ENCODE assay signal across 28 cellular contexts in genomic region chr12:62717636-62718035, GRCh38.
DNase-seq lines count a peak whose midpoint lies in the region; ATAC-seq and TF ChIP-seq lines count a peak whose summit lies in the region.
"Had no signal": no experiment of that assay in that cellular context is flagged by ENCODE, and none has a peak within 500 bp of the region (broad histone marks: within the 10 kb centered on the region; RNA-seq: fewer than 3 reads in every experiment).

No MANE protein-coding gene starts in this region.

- H3K27ac ChIP-seq in Panc1 (ENCODE audit: low read length) = peak overlapping the region; percentile 95
- H3K27ac ChIP-seq in effector memory CD4-positive, alpha-beta T cell (ENCODE audit: insufficient read depth, low read length, poor library complexity, severe bottlenecking) = no peak overlapping the region
- H3K27ac ChIP-seq: 22Rv1, adrenal gland, colonic mucosa, ovary, tibial artery had no signal

- no peaks in the 10 kb centered on the region; the same call in 1 of the 2 replicates for H3K9me3 ChIP-seq in Panc1 (ENCODE audit: control insufficient read depth, insufficient read depth, low read depth, low read length)
- no peaks in the 10 kb centered on the region for H3K9me3 ChIP-seq in effector memory CD4-positive, alpha-beta T cell (ENCODE audit: control insufficient read depth, low read length)
- H3K9me3 ChIP-seq: adrenal gland, colonic mucosa, ovary, tibial artery had no signal

- H3K9me3 Mint-ChIP-seq in mesothelial cell of epicardium = no peaks in the 10 kb centered on the region
- H3K9me3 Mint-ChIP-seq: CD4-positive, alpha-beta memory T cell; memory B cell; stimulated activated naive CD8-positive, alpha-beta T cell treated with anti-CD3 and anti-CD28 coated beads, Interleukin-15, Interleukin-2, amounts not matched to agents 100 ng/mL and 50 ng/mL, for 24 hours had no signal

- TF ChIP-seq CTCF in Panc1 (IDR thresholded peaks at IDR 0.05) = no peak
- TF ChIP-seq CTCF in mesothelial cell of epicardium (IDR thresholded peaks at IDR 0.05; ENCODE audit: unreplicated experiment) = no peak

- intact Hi-C loops in Panc1 (cut with micrococcal nuclease; ENCODE audit: unreplicated experiment) = no loop called here
- intact Hi-C loops in left colon (cut with DNase I, micrococcal nuclease) = no loop called here

- no peaks in the 10 kb centered on the region for H3K36me3 ChIP-seq in Panc1 (ENCODE audit: control insufficient read depth, insufficient read depth, low read length)
- H3K36me3 ChIP-seq in effector memory CD4-positive, alpha-beta T cell (ENCODE audit: control insufficient read depth, insufficient read depth, low read length) = no peaks in the 10 kb centered on the region
- H3K36me3 ChIP-seq: adrenal gland, colonic mucosa, ovary, tibial artery had no signal

- no peak overlapping the region for H3K4me3 Mint-ChIP-seq in mesothelial cell of epicardium
- H3K4me3 Mint-ChIP-seq: activated CD8-positive, alpha-beta T cell treated with anti-CD3 and anti-CD28 coated beads, Interleukin-2, amount 10 ng/mL, durations not matched to agents 7 days and 5 days; CD4-positive, alpha-beta memory T cell; memory B cell; stimulated activated naive CD8-positive, alpha-beta T cell treated with anti-CD3 and anti-CD28 coated beads, Interleukin-15, Interleukin-2, amounts not matched to agents 100 ng/mL and 50 ng/mL, for 24 hours had no signal

- CTCF ChIA-PET in Panc1 (lab: Charles Lee) = no interaction called here

- DNase-seq in DMS 273 (lab: John Stamatoyannopoulos, UW; ENCODE audit: unreplicated experiment) (peak; percentile 55), DMS 273 treated with DMSO at 0.1 percent for 48 hours (lab: John Stamatoyannopoulos, UW) (no peak), NCI-H146 treated with DMSO at 0.1 percent for 48 hours (lab: John Stamatoyannopoulos, UW; ENCODE audit: unreplicated experiment) (peak; percentile 7), Panc1 (ENCODE audit: low read depth, low spot score) (no peak), mesothelial cell of epicardium (ENCODE audit: low spot score in 2 of 2, unreplicated experiment in 2 of 2) (no peak), left colon (no peak)
- no peak for DNase-seq in effector memory CD4-positive, alpha-beta T cell
- DNase-seq: activated CD8-positive, alpha-beta T cell treated with anti-CD3 and anti-CD28 coated beads, Interleukin-2, amount 10 ng/mL, durations not matched to agents 7 days and 5 days; activated gamma-delta T cell treated with Interleukin-2 at 50 U/mL for 16 hours; adrenal gland; CD4-positive, alpha-beta memory T cell; colonic mucosa; DMS53; head of caudate nucleus; IMR-90; NCI-H187; OCI-M1; ovary; right cardiac atrium; SHP77 treated with DMSO at 0.1 percent for 48 hours; stimulated activated CD4-positive, alpha-beta T cell treated with anti-CD3 and anti-CD28 coated beads, Interleukin-12 subunit alpha, Interleukin-12 subunit beta, amount 100 ng/mL, for 4 hours; SW 1271; tibial artery had no signal

- ATAC-seq in Panc1 (no peak), HG03135 (IDR thresholded peaks at IDR 0.05; ENCODE audit: unreplicated experiment) (no peak), left colon (no peak)
- ATAC-seq: activated CD4-positive, CD25-positive, alpha-beta regulatory T cell treated with anti-CD3 and anti-CD28 coated beads, Interleukin-2, amount 50 U/mL, for 24 hours; activated CD8-positive, alpha-beta T cell treated with anti-CD3 and anti-CD28 coated beads, Interleukin-2, amount 10 ng/mL, durations not matched to agents 7 days and 5 days; right cardiac atrium had no signal

- H3K4me1 ChIP-seq in Panc1 (ENCODE audit: control insufficient read depth, insufficient read depth, low read length) = peaks cover 59% of the 10 kb centered on the region
- no peaks in the 10 kb centered on the region for H3K4me1 ChIP-seq in effector memory CD4-positive, alpha-beta T cell (ENCODE audit: control insufficient read depth, insufficient read depth, low read length, poor library complexity, severe bottlenecking)
- H3K4me1 ChIP-seq: colonic mucosa had no signal

- peaks cover 52% of the 10 kb centered on the region for H3K4me1 Mint-ChIP-seq in mesothelial cell of epicardium
- H3K4me1 Mint-ChIP-seq: CD4-positive, alpha-beta memory T cell; memory B cell had no signal

- H3K36me3 Mint-ChIP-seq in mesothelial cell of epicardium = peaks cover 2% of the 10 kb centered on the region
- H3K36me3 Mint-ChIP-seq: CD4-positive, alpha-beta memory T cell; memory B cell had no signal

- peak overlapping the region; percentile 73 for H3K27ac Mint-ChIP-seq in mesothelial cell of epicardium
- H3K27ac Mint-ChIP-seq: activated CD8-positive, alpha-beta T cell treated with anti-CD3 and anti-CD28 coated beads, Interleukin-2, amount 10 ng/mL, durations not matched to agents 7 days and 5 days; CD4-positive, alpha-beta memory T cell; memory B cell; stimulated activated naive CD8-positive, alpha-beta T cell treated with anti-CD3 and anti-CD28 coated beads, Interleukin-15, Interleukin-2, amounts not matched to agents 100 ng/mL and 50 ng/mL, for 24 hours had no signal

- in situ Hi-C loops in Panc1 (cut with HindIII; ENCODE audit: low pct_unique_long_range_greater_than_20kb, low sequenced_read_pairs) = no loop called here

- H3K4me3 ChIP-seq in Panc1 (ENCODE audit: low read depth in 2 of 2, low read length in 2 of 2) = no peak overlapping the region
- no peak overlapping the region for H3K4me3 ChIP-seq in effector memory CD4-positive, alpha-beta T cell (ENCODE audit: insufficient read depth, low read depth, low read length, poor library complexity, severe bottlenecking)
- H3K4me3 ChIP-seq: adrenal gland, colonic mucosa, ovary, tibial artery had no signal

- TSS peak; percentile 23 for BruUV-seq in Panc1 (replicated peaks; lab: Mats Ljungman, UMichigan)

- POLR2A ChIA-PET in Panc1 (lab: Charles Lee) = no interaction called here

- H3K27me3 ChIP-seq in Panc1 (ENCODE audit: control insufficient read depth, insufficient read depth, low read length) = no peaks in the 10 kb centered on the region
- no peaks in the 10 kb centered on the region for H3K27me3 ChIP-seq in effector memory CD4-positive, alpha-beta T cell (replicated peaks; ENCODE audit: control insufficient read depth, insufficient read depth, low read length, poor library complexity, severe bottlenecking)
- H3K27me3 ChIP-seq: adrenal gland, colonic mucosa, ovary, tibial artery had no signal

- no peaks in the 10 kb centered on the region for H3K27me3 Mint-ChIP-seq in mesothelial cell of epicardium (ENCODE audit: low read depth)
- H3K27me3 Mint-ChIP-seq: CD4-positive, alpha-beta memory T cell; memory B cell; stimulated activated naive CD8-positive, alpha-beta T cell treated with anti-CD3 and anti-CD28 coated beads, Interleukin-15, Interleukin-2, amounts not matched to agents 100 ng/mL and 50 ng/mL, for 24 hours had no signal

Comparison
In these comparisons a context has a peak if more than half of its experiments do, and no peak if none do; other contexts are left out.
1. DNase-seq: peak in DMS 273 (single experiment) and NCI-H146 treated with DMSO at 0.1 percent for 48 hours (single experiment); none in DMS 273 treated with DMSO at 0.1 percent for 48 hours (single experiment), Panc1 (single experiment), mesothelial cell of epicardium (0 of 2), effector memory CD4-positive, alpha-beta T cell (0 of 3) and left colon (0 of 2).